Comparison of ENCODE assay signal across 1 cellular context in the genomic region with DNA sequence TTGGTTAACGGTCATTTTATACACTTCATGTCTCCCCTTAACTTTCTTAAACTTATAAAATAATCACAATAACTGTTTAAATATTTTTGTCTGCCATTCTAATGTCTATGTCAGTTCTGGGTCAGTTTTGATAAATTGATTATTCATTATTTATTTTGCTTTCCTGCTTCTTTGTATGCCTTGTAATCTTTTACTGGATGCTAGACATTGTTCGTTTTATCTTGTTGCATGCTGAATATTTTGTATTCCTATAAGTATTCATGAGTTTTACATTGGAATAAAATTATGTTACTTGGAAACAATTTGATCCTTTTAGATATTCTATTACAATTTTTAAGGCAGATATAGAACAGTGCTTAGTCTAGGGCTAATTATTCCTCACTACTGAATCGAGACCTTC.
TF ChIP-seq lines count a peak whose summit lies in the region.

No MANE protein-coding gene starts in this region.

TF ChIP-seq in IMR-90, 13 proteins besides CTCF, POLR2A, EP300 and RAD21:
- TF ChIP-seq CEBPB (IDR thresholded peaks at IDR 0.05; ENCODE audit: low read depth, low read length) (no peak), CHD1 (IDR thresholded peaks at IDR 0.05; ENCODE audit: low read depth, low read length) (no peak), MAFK (IDR thresholded peaks at IDR 0.05; ENCODE audit: low read depth, low read length) (no peak)
